In the genomic region with DNA sequence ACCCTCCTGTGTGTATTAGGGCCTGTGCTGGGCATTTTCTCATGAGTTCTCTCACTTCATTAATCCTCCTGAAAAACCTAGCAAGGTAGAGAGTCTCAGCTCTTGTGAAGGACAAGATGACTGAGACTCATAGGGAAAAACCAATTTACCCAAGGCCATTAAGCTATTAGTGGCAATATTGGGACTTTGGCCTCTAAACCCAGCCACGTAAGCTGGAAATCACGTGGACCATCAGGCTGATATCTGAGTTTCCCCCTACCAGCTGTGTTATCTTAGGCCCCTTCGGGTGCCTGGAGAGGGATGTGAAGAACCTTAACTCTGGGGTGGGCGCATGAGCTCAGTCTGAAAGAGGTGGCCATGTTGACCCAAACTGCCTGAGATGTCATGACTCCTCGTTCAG, we compare ENCODE assay signal across 20 cellular contexts.
"Had no signal": no experiment of that assay in that cellular context is flagged by ENCODE, and none has a peak within 500 bp of the region (broad histone marks: within the 10 kb centered on the region; RNA-seq: fewer than 3 reads in every experiment).

No MANE protein-coding gene starts in this region.

- FAIRE-seq: endothelial cell of umbilical vein, islet of Langerhans had no signal

- H3K4me3 ChIP-seq: colonic mucosa, sigmoid colon, skin epidermis, thyroid gland, upper lobe of left lung, uterus had no signal

- H3K27ac Mint-ChIP-seq: endodermal cell, natural killer cell had no signal

- ATAC-seq: foreskin keratinocyte, natural killer cell had no signal

- H3K4me3 Mint-ChIP-seq: endodermal cell, natural killer cell, neural crest cell had no signal

- DNase-seq: colonic mucosa; effector CD4-positive, alpha-beta T cell; endodermal cell; foreskin keratinocyte; head of caudate nucleus; hippocampal formation; kidney glomerular epithelial cell; mammary epithelial cell; natural killer cell; posterior cingulate gyrus; sigmoid colon; stimulated activated CD4-positive, alpha-beta T cell treated with anti-CD3 and anti-CD28 coated beads, Interleukin-12 subunit alpha, Interleukin-12 subunit beta, amount 100 ng/mL, for 4 hours; stimulated activated naive CD4-positive, alpha-beta T cell treated with Interleukin-2 at 50 U/mL for 16 hours; thyroid gland; upper lobe of left lung; uterus had no signal

- H3K36me3 ChIP-seq: colonic mucosa, sigmoid colon, thyroid gland, upper lobe of left lung, uterus had no signal

- H3K36me3 Mint-ChIP-seq: natural killer cell had no signal

- H3K4me1 ChIP-seq: colonic mucosa, foreskin keratinocyte, sigmoid colon, thyroid gland, uterus had no signal

- H3K27ac ChIP-seq: colonic mucosa, foreskin keratinocyte, sigmoid colon, skin epidermis, thyroid gland, upper lobe of left lung, uterus had no signal

- H3K9me3 Mint-ChIP-seq: endodermal cell, natural killer cell, neural crest cell had no signal

- H3K27me3 ChIP-seq: colonic mucosa, foreskin keratinocyte, sigmoid colon, thyroid gland, upper lobe of left lung, uterus had no signal

- H3K9me3 ChIP-seq: colonic mucosa, sigmoid colon, thyroid gland, upper lobe of left lung, uterus had no signal
